In genomic region chr1:231592809-231593208, GRCh38 we compare ENCODE assay signal across 8 cellular contexts.
"Had no signal": no experiment of that assay in that cellular context is flagged by ENCODE, and none has a peak within 500 bp of the region (broad histone marks: within the 10 kb centered on the region; RNA-seq: fewer than 3 reads in every experiment).

No MANE protein-coding gene starts in this region.

- H3K4me3 ChIP-seq: GM23338 had no signal

- FAIRE-seq: H1, H54, HTR-8/SVneo had no signal

- H3K27ac ChIP-seq: KMS-11 had no signal

- ATAC-seq: GM23338 had no signal

- H3K9ac ChIP-seq: KMS-11 had no signal

- DNase-seq: H9, HCEC 1CT, KBM-7 had no signal

- H2AFZ ChIP-seq: GM23338 had no signal

- H3K4me2 ChIP-seq: GM23338, KMS-11 had no signal
